In genomic region chr17:73231841-73232586, GRCh38 we compare ENCODE assay signal across 1 cellular context.
A peak's percentile ranks its signal among the peaks of the same experiment; 100 is the strongest.
TF ChIP-seq lines count a peak whose summit lies in the region.

No MANE protein-coding gene starts in this region.

TF ChIP-seq in K562, 482 proteins besides CTCF, POLR2A, EP300 and RAD21 (continued from another document and continues in another):
- TF ChIP-seq NR1H2 (CRISPR knock-in tag; IDR thresholded peaks at IDR 0.05) (no peak), TEAD4 (IDR thresholded peaks at IDR 0.05; ENCODE audit: low read length) (no peak), TEAD4 (CRISPR knock-in tag; IDR thresholded peaks at IDR 0.05; ENCODE audit: borderline replicate concordance) (no peak), BRF2 (IDR thresholded peaks at IDR 0.05; ENCODE audit: borderline replicate concordance, insufficient read depth, insufficient read length) (no peak), MAZ (CRISPR knock-in tag; conservative IDR thresholded peaks at IDR 0.05 in 1 of 2, IDR thresholded peaks at IDR 0.05 in 1 of 2) (peak; percentile 62 to 83), MTA1 (IDR thresholded peaks at IDR 0.05; ENCODE audit: borderline replicate concordance) (peak; percentile 68), THAP7 (CRISPR knock-in tag; IDR thresholded peaks at IDR 0.05) (no peak), HNRNPL (IDR thresholded peaks at IDR 0.05; ENCODE audit: low read depth, low read length) (no peak), NUFIP1 (IDR thresholded peaks at IDR 0.05; ENCODE audit: partially characterized antibody) (no peak), ZNF133 (CRISPR knock-in tag; IDR thresholded peaks at IDR 0.05) (no peak), HOXB6 (CRISPR knock-in tag; IDR thresholded peaks at IDR 0.05; ENCODE audit: borderline replicate concordance) (no peak), FOXA3 (CRISPR knock-in tag; conservative IDR thresholded peaks at IDR 0.05 in 1 of 2, IDR thresholded peaks at IDR 0.05 in 1 of 2) (no peak), CREB5 (CRISPR knock-in tag; IDR thresholded peaks at IDR 0.05) (no peak), CBFA2T2 (conservative IDR thresholded peaks at IDR 0.05) (no peak), TCF7L2 (IDR thresholded peaks at IDR 0.05; ENCODE audit: low read depth, low read length) (peak; percentile 68), MCM7 (IDR thresholded peaks at IDR 0.05) (no peak), ZNF41 (CRISPR knock-in tag; conservative IDR thresholded peaks at IDR 0.05) (no peak), STAT6 (CRISPR knock-in tag; IDR thresholded peaks at IDR 0.05) (no peak), NBN (IDR thresholded peaks at IDR 0.05; ENCODE audit: low read depth) (no peak), ZNF134 (CRISPR knock-in tag; conservative IDR thresholded peaks at IDR 0.05) (no peak), ELK3 (CRISPR knock-in tag; IDR thresholded peaks at IDR 0.05) (no peak), HDAC8 (tag; IDR thresholded peaks at IDR 0.05) (no peak), ELF1 (tag; IDR thresholded peaks at IDR 0.05) (peak; percentile 67), ZHX1 (conservative IDR thresholded peaks at IDR 0.05; ENCODE audit: low read length) (no peak), PYGO2 (tag; IDR thresholded peaks at IDR 0.05) (no peak), TRIM28 (IDR thresholded peaks at IDR 0.05) (no peak), NR2C1 (IDR thresholded peaks at IDR 0.05) (no peak), NR2C1 (tag; IDR thresholded peaks at IDR 0.05) (no peak), MITF (IDR thresholded peaks at IDR 0.05) (no peak), THRA (IDR thresholded peaks at IDR 0.05) (no peak), SMAD1 (IDR thresholded peaks at IDR 0.05; ENCODE audit: low read depth, low read length, partially characterized antibody) (no peak), TBL1XR1 (IDR thresholded peaks at IDR 0.05; ENCODE audit: low read length in 2 of 2) (no peak), ELF4 (CRISPR knock-in tag; IDR thresholded peaks at IDR 0.05) (0 out of 2 replicates have a peak, but pooled peaks have one; percentile 5), ZNF280A (IDR thresholded peaks at IDR 0.05; ENCODE audit: low read depth, partially characterized antibody) (no peak), ZFP1 (CRISPR knock-in tag; IDR thresholded peaks at IDR 0.05) (no peak), ZNF586 (CRISPR knock-in tag; conservative IDR thresholded peaks at IDR 0.05) (no peak), ATF4 (CRISPR knock-in tag; IDR thresholded peaks at IDR 0.05) (no peak), CUX1 (CRISPR knock-in tag; IDR thresholded peaks at IDR 0.05) (no peak), CTBP1 (IDR thresholded peaks at IDR 0.05; ENCODE audit: borderline replicate concordance) (peak; percentile 52), POLR2AphosphoS5 (IDR thresholded peaks at IDR 0.05; ENCODE audit: control insufficient read depth, insufficient read depth, low read depth, low read length) (no peak), TEAD1 (CRISPR knock-in tag; IDR thresholded peaks at IDR 0.05) (0 out of 4 replicates have a peak, but pooled peaks of 1 of the 2 experiments have one; percentile 40), KDM1A (IDR thresholded peaks at IDR 0.05) (no peak), PCBP1 (IDR thresholded peaks at IDR 0.05; ENCODE audit: low read depth, low read length, poor library complexity, severe bottlenecking) (no peak)
